ENCODE assay signal across 1 cellular context in genomic region chr12:116066381-116067230, GRCh38.
TF ChIP-seq lines count a peak whose summit lies in the region.

No MANE protein-coding gene starts in this region.

TF ChIP-seq in K562, 482 proteins besides CTCF, POLR2A, EP300 and RAD21 (continued from another document):
- TF ChIP-seq USF2 (CRISPR knock-in tag; IDR thresholded peaks at IDR 0.05) (peak; percentile 49), CREM (IDR thresholded peaks at IDR 0.05; ENCODE audit: low read depth) (0 out of 2 replicates have a peak, but pooled peaks have one; percentile 13), NR4A1 (CRISPR knock-in tag; IDR thresholded peaks at IDR 0.05) (no peak), NR4A1 (tag; IDR thresholded peaks at IDR 0.05) (no peak), CC2D1A (IDR thresholded peaks at IDR 0.05) (0 out of 2 replicates have a peak, but pooled peaks have one; percentile 32), SMC3 (conservative IDR thresholded peaks at IDR 0.05; ENCODE audit: insufficient read depth, low read depth, low read length) (peak; percentile 44), HCFC1 (IDR thresholded peaks at IDR 0.05; ENCODE audit: low read depth, low read length) (no peak)
- TF ChIP-seq, protein P1, sequence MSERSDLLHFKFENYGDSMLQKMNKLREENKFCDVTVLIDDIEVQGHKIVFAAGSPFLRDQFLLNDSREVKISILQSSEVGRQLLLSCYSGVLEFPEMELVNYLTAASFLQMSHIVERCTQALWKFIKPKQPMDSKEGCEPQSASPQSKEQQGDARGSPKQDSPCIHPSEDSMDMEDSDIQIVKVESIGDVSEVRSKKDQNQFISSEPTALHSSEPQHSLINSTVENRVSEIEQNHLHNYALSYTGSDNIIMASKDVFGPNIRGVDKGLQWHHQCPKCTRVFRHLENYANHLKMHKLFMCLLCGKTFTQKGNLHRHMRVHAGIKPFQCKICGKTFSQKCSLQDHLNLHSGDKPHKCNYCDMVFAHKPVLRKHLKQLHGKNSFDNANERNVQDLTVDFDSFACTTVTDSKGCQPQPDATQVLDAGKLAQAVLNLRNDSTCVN (CRISPR knock-in tag; IDR thresholded peaks at IDR 0.05): no peak
